ENCODE assay signal across 25 cellular contexts in the genomic region with DNA sequence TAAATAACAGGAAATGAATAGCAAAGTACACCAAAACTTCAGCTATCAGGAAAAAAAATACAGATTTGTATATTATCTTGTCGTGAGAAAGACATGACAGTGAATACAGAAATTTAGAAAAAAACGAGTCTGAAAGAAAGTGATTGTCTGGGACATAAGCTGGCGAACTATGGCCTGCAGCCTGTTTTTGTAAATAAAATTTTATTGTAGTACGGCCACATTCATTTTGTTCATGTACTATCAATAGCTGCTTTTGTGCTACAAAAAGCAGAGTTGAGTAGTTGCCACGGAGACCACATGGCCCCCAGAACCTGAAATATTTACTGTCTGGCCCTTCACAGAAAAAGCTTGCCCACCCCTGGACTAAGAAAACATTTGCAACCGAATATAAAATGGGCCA. TPM values are rescaled to one million over a fixed set of nuclear protein-coding genes. Genes with fewer than 3 reads are reported as not detected.
A peak's percentile ranks its signal among the peaks of the same experiment; 100 is the strongest.
DNase-seq lines count a peak whose midpoint lies in the region; TF ChIP-seq lines count a peak whose summit lies in the region.
"Had no signal": no experiment of that assay in that cellular context is flagged by ENCODE, and none has a peak within 500 bp of the region (broad histone marks: within the 10 kb centered on the region; RNA-seq: fewer than 3 reads in every experiment).

No MANE protein-coding gene starts in this region.

- TF ChIP-seq POLR2A in esophagus muscularis mucosa (IDR thresholded peaks at IDR 0.05; ENCODE audit: low read depth): no peak

- peaks cover 28% of the 10 kb centered on the region for H3K4me1 ChIP-seq in HAP-1
- H3K4me1 ChIP-seq in esophagus muscularis mucosa: peaks cover 0 to 66% (median 58%) of the 10 kb centered on the region in 4 donors
- H3K4me1 ChIP-seq in smooth muscle cell (ENCODE audit: low read depth): peaks cover 40% of the 10 kb centered on the region

- H3K4me3 ChIP-seq in HAP-1 (no peak overlapping the region), esophagus muscularis mucosa (no peak overlapping the region), smooth muscle cell (no peak overlapping the region)
- H3K4me3 ChIP-seq: A549, SJSA1 had no signal

- 86% methylated on average over 6 of the region's 6 CpGs for WGBS in esophagus muscularis mucosa
- 71% methylated on average over 6 of the region's 6 CpGs for WGBS in smooth muscle cell (ENCODE audit: low lambda C conversion rate)

- H3K27me3 ChIP-seq in HAP-1 (ENCODE audit: low read depth) (no peaks in the 10 kb centered on the region), esophagus muscularis mucosa (no peaks in the 10 kb centered on the region), smooth muscle cell (ENCODE audit: low read depth) (no peaks in the 10 kb centered on the region)
- H3K27me3 ChIP-seq: SJSA1 had no signal

- TF ChIP-seq CTCF in esophagus muscularis mucosa (IDR thresholded peaks at IDR 0.05) (no peak), smooth muscle cell (IDR thresholded peaks at IDR 0.05; ENCODE audit: borderline replicate concordance, insufficient read depth, poor library complexity, severe bottlenecking) (no peak)

- H4K20me1 ChIP-seq in smooth muscle cell (ENCODE audit: low read depth): peaks cover 98% of the 10 kb centered on the region

- H3F3A ChIP-seq in smooth muscle cell (ENCODE audit: low read depth): peaks cover 3% of the 10 kb centered on the region

- H3K27ac ChIP-seq in esophagus muscularis mucosa (replicated peaks in 1 of 4) (peak overlapping the region in 1 of 4 donors; percentile 40), smooth muscle cell (ENCODE audit: low read depth) (peak overlapping the region; percentile 70)
- H3K27ac ChIP-seq: HL-60 had no signal

- H3K36me3 ChIP-seq in HAP-1 (replicated peaks): no peaks in the 10 kb centered on the region
- no peaks in the 10 kb centered on the region for H3K36me3 ChIP-seq in esophagus muscularis mucosa
- H3K36me3 ChIP-seq in smooth muscle cell (ENCODE audit: low read depth): no peaks in the 10 kb centered on the region

- TF ChIP-seq EP300 in esophagus muscularis mucosa (IDR thresholded peaks at IDR 0.05): no peak

- H3K79me2 ChIP-seq in smooth muscle cell (ENCODE audit: low read depth): peaks cover 100% of the 10 kb centered on the region

- H3K4me2 ChIP-seq in smooth muscle cell: peak overlapping the region; percentile 9

- H2AFZ ChIP-seq in smooth muscle cell (ENCODE audit: low read depth): no peak overlapping the region

- in situ Hi-C loops in HAP-1 (cut with MboI; ENCODE audit: low sequenced_read_pairs) (no loop called here), SK-MEL-5 (cut with HindIII; ENCODE audit: low pct_unique_long_range_greater_than_20kb, low sequenced_read_pairs) (no loop called here)

- H3K9me3 ChIP-seq in HAP-1 (no peaks in the 10 kb centered on the region), esophagus muscularis mucosa (no peaks in the 10 kb centered on the region), smooth muscle cell (replicated peaks; ENCODE audit: low read depth) (no peaks in the 10 kb centered on the region)
- H3K9me3 ChIP-seq: SJSA1 had no signal

- intact Hi-C loops in esophagus muscularis mucosa (cut with DNase I): no loop called here

- no peak overlapping the region for H3K9ac ChIP-seq in smooth muscle cell (ENCODE audit: low read depth)

- peak; percentile 42 to 72 for DNase-seq in HAP-1 (ENCODE audit: low spot score in 2 of 2)
- DNase-seq in SK-MEL-5 (ENCODE audit: low read depth, low spot score): peak; percentile 88
- DNase-seq in esophagus muscularis mucosa (ENCODE audit: extremely low spot score): peak; percentile 17
- DNase-seq in smooth muscle cell (lab: John Stamatoyannopoulos, UW; ENCODE audit: unreplicated experiment): no peak
- no peak for DNase-seq in NCI-H2171 (lab: John Stamatoyannopoulos, UW)
- DNase-seq in NCI-H748 treated with DMSO at 0.1 percent for 48 hours (lab: John Stamatoyannopoulos, UW): no peak
- no peak for DNase-seq in putamen (ENCODE audit: low spot score)
- DNase-seq: C1 segment of cervical spinal cord; CD8-positive, alpha-beta T cell; DMS 273 treated with DMSO at 0.1 percent for 48 hours; DMS79; EL; GDM1; NCI-H1092; NCI-H1436; NCI-H187; NCI-H2081 treated with DMSO at 0.1 percent for 48 hours; NCI-H524; NCI-H774 had no signal

RNA-seq across cellular contexts. Expression of a gene that starts 17.8 kb away (rescaled TPM):
- 51.6 and 55.2 TPM in 2 replicates for total RNA-seq in SK-MEL-5 (2014; rRNA removed; shearing (Covaris generic))
- 127 and 159 TPM in 2 replicates for polyA plus RNA-seq in SK-MEL-5 (2015; cell fraction: cytosol; rRNA removed)
- polyA plus RNA-seq in SK-MEL-5 (2015; cell fraction: nucleus; rRNA removed): 31.0 and 40.5 TPM in 2 replicates
- total RNA-seq in esophagus muscularis mucosa: 100 to 1,000 TPM in 1 of 4 donors, 10 to 100 TPM in 3; 74.6 to 115 (median 92.1) TPM
- total RNA-seq in smooth muscle cell: 292 and 302 TPM in 2 replicates
- 230 and 309 TPM in 2 replicates for polyA plus RNA-seq in smooth muscle cell
- total RNA-seq: CD8-positive, alpha-beta T cell had no signal
- polyA plus RNA-seq: IgD-negative memory B cell had no signal

RNA-seq across cellular contexts. Expression of a gene that starts 56.4 kb away (rescaled TPM):
- total RNA-seq in SK-MEL-5 (2014; rRNA removed; shearing (Covaris generic)): not detected in 2 replicates
- polyA plus RNA-seq in SK-MEL-5 (2015; cell fraction: cytosol; rRNA removed): not detected in 2 replicates
- not detected in 2 replicates for polyA plus RNA-seq in SK-MEL-5 (2015; cell fraction: nucleus; rRNA removed)
- total RNA-seq in esophagus muscularis mucosa: not detected
- not detected in 2 replicates for total RNA-seq in smooth muscle cell
- polyA plus RNA-seq in smooth muscle cell: 1.4 TPM in 1 of 2 replicates, not detected in the other
- total RNA-seq: CD8-positive, alpha-beta T cell; H1; Right ventricle myocardium inferior; SJSA1 had no signal
- polyA plus RNA-seq: H1, IgD-negative memory B cell had no signal

Comparison
In these comparisons a context has a peak if more than half of its experiments do, and no peak if none do; other contexts are left out.
1. DNase-seq: peak in HAP-1 (2 of 2), SK-MEL-5 (single experiment) and esophagus muscularis mucosa (single experiment); none in smooth muscle cell (single experiment), NCI-H2171 (single experiment), NCI-H748 treated with DMSO at 0.1 percent for 48 hours (single experiment) and putamen (single experiment).